In the genomic region with DNA sequence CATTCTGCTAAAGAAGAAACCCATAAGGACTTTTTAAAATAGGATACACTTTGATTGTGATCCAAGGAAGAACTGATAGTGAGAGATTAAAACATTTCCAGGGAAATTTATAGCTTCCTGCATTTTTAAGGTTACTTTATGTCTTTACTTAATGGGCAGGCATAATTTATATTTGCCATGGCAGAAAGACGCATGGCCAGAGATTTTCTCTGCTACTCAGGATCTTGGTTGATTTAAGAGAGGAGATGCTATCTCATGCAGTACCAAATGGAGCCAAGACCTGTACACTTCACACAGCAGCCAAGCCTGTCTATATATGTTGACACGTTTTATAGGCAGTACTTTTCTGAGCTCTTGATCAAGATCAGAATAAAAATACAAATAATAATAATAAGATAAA, we compare ENCODE assay signal across 1 cellular context.
A peak's percentile ranks its signal among the peaks of the same experiment; 100 is the strongest.
TF ChIP-seq lines count a peak whose summit lies in the region.

No MANE protein-coding gene starts in this region.

TF ChIP-seq in SK-N-SH, 30 proteins besides CTCF, POLR2A, EP300 and RAD21 (continued from another document):
- TF ChIP-seq MEF2A (IDR thresholded peaks at IDR 0.05; ENCODE audit: borderline replicate concordance, low read depth) (0 out of 2 replicates have a peak, but pooled peaks have one; percentile 43), ELF1 (IDR thresholded peaks at IDR 0.05) (no peak), SIN3A (IDR thresholded peaks at IDR 0.05; ENCODE audit: borderline replicate concordance, low read depth, low read length) (0 out of 2 replicates have a peak, but pooled peaks have one; percentile 37), JUND (IDR thresholded peaks at IDR 0.05) (peak; percentile 81), FOXM1 (IDR thresholded peaks at IDR 0.05; ENCODE audit: low read depth) (peak; percentile 96), POLR2AphosphoS5 (IDR thresholded peaks at IDR 0.05; ENCODE audit: low read depth, low read length) (peak; percentile 64), TEAD4 (IDR thresholded peaks at IDR 0.05; ENCODE audit: borderline replicate concordance, insufficient read depth) (peak; percentile 87), GATA2 (CRISPR knock-in tag; IDR thresholded peaks at IDR 0.05) (peak; percentile 38), CHD2 (IDR thresholded peaks at IDR 0.05; ENCODE audit: low read length, partially characterized antibody) (no peak), FOXJ3 (CRISPR knock-in tag; IDR thresholded peaks at IDR 0.05) (no peak)
- TF ChIP-seq, protein P1, sequence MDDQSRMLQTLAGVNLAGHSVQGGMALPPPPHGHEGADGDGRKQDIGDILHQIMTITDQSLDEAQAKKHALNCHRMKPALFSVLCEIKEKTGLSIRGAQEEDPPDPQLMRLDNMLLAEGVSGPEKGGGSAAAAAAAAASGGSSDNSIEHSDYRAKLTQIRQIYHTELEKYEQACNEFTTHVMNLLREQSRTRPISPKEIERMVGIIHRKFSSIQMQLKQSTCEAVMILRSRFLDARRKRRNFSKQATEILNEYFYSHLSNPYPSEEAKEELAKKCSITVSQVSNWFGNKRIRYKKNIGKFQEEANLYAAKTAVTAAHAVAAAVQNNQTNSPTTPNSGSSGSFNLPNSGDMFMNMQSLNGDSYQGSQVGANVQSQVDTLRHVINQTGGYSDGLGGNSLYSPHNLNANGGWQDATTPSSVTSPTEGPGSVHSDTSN (IDR thresholded peaks at IDR 0.05), result peak; percentile 95
- TF ChIP-seq, protein P2, sequence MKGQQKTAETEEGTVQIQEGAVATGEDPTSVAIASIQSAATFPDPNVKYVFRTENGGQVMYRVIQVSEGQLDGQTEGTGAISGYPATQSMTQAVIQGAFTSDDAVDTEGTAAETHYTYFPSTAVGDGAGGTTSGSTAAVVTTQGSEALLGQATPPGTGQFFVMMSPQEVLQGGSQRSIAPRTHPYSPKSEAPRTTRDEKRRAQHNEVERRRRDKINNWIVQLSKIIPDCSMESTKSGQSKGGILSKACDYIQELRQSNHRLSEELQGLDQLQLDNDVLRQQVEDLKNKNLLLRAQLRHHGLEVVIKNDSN (IDR thresholded peaks at IDR 0.05; ENCODE audit: borderline replicate concordance, low read depth), result no peak
